In the genomic region with DNA sequence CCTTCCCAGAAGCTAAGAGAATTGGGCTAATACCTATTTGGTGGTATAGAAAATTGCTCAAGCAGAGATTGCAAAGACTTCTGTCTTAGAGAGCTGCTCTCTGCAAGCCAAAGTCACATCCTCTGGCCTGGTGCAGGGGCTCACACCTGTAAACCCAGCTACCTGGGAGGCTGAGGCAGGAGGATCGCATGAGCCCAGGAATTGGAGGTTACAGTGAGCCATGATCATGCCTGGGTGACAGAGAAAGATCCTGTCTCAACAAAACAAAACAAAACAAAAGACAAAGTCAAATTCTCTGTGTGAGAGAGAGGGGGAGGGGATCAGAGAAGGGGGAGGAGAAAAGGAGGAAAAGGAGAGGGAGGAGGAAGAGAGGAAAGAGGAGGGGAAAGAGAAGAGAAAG, we compare ENCODE assay signal across 23 cellular contexts.
"Had no signal": no experiment of that assay in that cellular context is flagged by ENCODE, and none has a peak within 500 bp of the region (broad histone marks: within the 10 kb centered on the region; RNA-seq: fewer than 3 reads in every experiment).

No MANE protein-coding gene starts in this region.

- H3K36me3 ChIP-seq: breast epithelium, Peyer's patch had no signal

- DNase-seq: activated CD4-positive, alpha-beta memory T cell treated with anti-CD3 and anti-CD28 coated beads for 36 hours; activated CD4-positive, alpha-beta T cell treated with anti-CD3 and anti-CD28 coated beads, Interleukin-2, amount 10 ng/mL, durations not matched to agents 7 days and 5 days; activated CD4-positive, CD25-positive, alpha-beta regulatory T cell; activated gamma-delta T cell; activated naive CD4-positive, alpha-beta T cell treated with anti-CD3 and anti-CD28 coated beads, Interleukin-2, amount 10 ng/mL, durations not matched to agents 7 days and 5 days; activated naive CD8-positive, alpha-beta T cell treated with anti-CD3 and anti-CD28 coated beads for 36 hours; activated T-cell treated with anti-CD3 and anti-CD28 coated beads for 4 hours; activated T-cell treated with anti-CD3 and anti-CD28 coated beads, Interleukin-2, amount 50 U/mL, for 48 hours; caudate nucleus; Kasumi-1; KBM-7; NCI-H1092; NCI-H1417; NCI-H1930; NCI-H2171 treated with DMSO at 0.1 percent for 48 hours; NCI-H226; NCI-H526; Peyer's patch; SHP77 had no signal

- H3K9me3 ChIP-seq: breast epithelium, Peyer's patch had no signal

- H3K27me3 ChIP-seq: breast epithelium, Peyer's patch had no signal

- H3K36me3 Mint-ChIP-seq: activated CD4-positive, alpha-beta memory T cell treated with anti-CD3 and anti-CD28 coated beads for 36 hours; activated naive CD4-positive, alpha-beta T cell treated with anti-CD3 and anti-CD28 coated beads, Interleukin-2, amount 10 ng/mL, durations not matched to agents 7 days and 5 days; activated naive CD8-positive, alpha-beta T cell treated with anti-CD3 and anti-CD28 coated beads for 36 hours had no signal

- H3K4me3 ChIP-seq: breast epithelium, Peyer's patch had no signal

- H3K27ac ChIP-seq: breast epithelium, Peyer's patch, RWPE1 had no signal

- ATAC-seq: activated T-helper 17 cell treated with anti-CD3 and anti-CD28 coated beads, Interleukin-2, amount 50 U/mL, for 72 hours had no signal

- H3K4me1 ChIP-seq: breast epithelium, Peyer's patch had no signal

- H3K4me3 Mint-ChIP-seq: activated CD4-positive, alpha-beta memory T cell treated with anti-CD3 and anti-CD28 coated beads for 36 hours; activated CD4-positive, alpha-beta T cell treated with anti-CD3 and anti-CD28 coated beads, Interleukin-2, amount 10 ng/mL, durations not matched to agents 7 days and 5 days; activated naive CD4-positive, alpha-beta T cell treated with anti-CD3 and anti-CD28 coated beads, Interleukin-2, amount 10 ng/mL, durations not matched to agents 7 days and 5 days; activated naive CD8-positive, alpha-beta T cell treated with anti-CD3 and anti-CD28 coated beads for 36 hours; activated T-helper 17 cell treated with anti-CD3 and anti-CD28 coated beads, Interleukin-2, amount 50 U/mL, for 72 hours; T-helper 1 cell treated with Interleukin-12 subunit alpha and Interleukin-12 subunit beta and Interleukin-4 antibody, amounts not matched to agents 30 μg/mL and 1 μg/mL, for 36 hours had no signal

- H3K9me3 Mint-ChIP-seq: activated CD4-positive, alpha-beta memory T cell treated with anti-CD3 and anti-CD28 coated beads for 36 hours; activated CD4-positive, alpha-beta T cell treated with anti-CD3 and anti-CD28 coated beads, Interleukin-2, amount 10 ng/mL, durations not matched to agents 7 days and 5 days; activated naive CD4-positive, alpha-beta T cell treated with anti-CD3 and anti-CD28 coated beads, Interleukin-2, amount 10 ng/mL, durations not matched to agents 7 days and 5 days; activated naive CD8-positive, alpha-beta T cell treated with anti-CD3 and anti-CD28 coated beads for 36 hours; activated T-helper 17 cell treated with anti-CD3 and anti-CD28 coated beads, Interleukin-2, amount 50 U/mL, for 72 hours; T-helper 1 cell treated with Interleukin-12 subunit alpha and Interleukin-12 subunit beta and Interleukin-4 antibody, amounts not matched to agents 30 μg/mL and 1 μg/mL, for 36 hours had no signal

- H3K27ac Mint-ChIP-seq: activated CD4-positive, alpha-beta memory T cell treated with anti-CD3 and anti-CD28 coated beads for 36 hours; activated CD4-positive, alpha-beta T cell treated with anti-CD3 and anti-CD28 coated beads, Interleukin-2, amount 10 ng/mL, durations not matched to agents 7 days and 5 days; activated naive CD4-positive, alpha-beta T cell treated with anti-CD3 and anti-CD28 coated beads, Interleukin-2, amount 10 ng/mL, durations not matched to agents 7 days and 5 days; activated naive CD8-positive, alpha-beta T cell treated with anti-CD3 and anti-CD28 coated beads for 36 hours; activated T-helper 17 cell treated with anti-CD3 and anti-CD28 coated beads, Interleukin-2, amount 50 U/mL, for 72 hours; T-helper 1 cell treated with Interleukin-12 subunit alpha and Interleukin-12 subunit beta and Interleukin-4 antibody, amounts not matched to agents 30 μg/mL and 1 μg/mL, for 36 hours had no signal

- H3K4me1 Mint-ChIP-seq: activated CD4-positive, alpha-beta T cell treated with anti-CD3 and anti-CD28 coated beads, Interleukin-2, amount 10 ng/mL, durations not matched to agents 7 days and 5 days; activated naive CD4-positive, alpha-beta T cell treated with anti-CD3 and anti-CD28 coated beads, Interleukin-2, amount 10 ng/mL, durations not matched to agents 7 days and 5 days; activated naive CD8-positive, alpha-beta T cell treated with anti-CD3 and anti-CD28 coated beads for 36 hours; activated T-helper 17 cell treated with anti-CD3 and anti-CD28 coated beads, Interleukin-2, amount 50 U/mL, for 72 hours had no signal
